16 cellular contexts compared by ENCODE assay signal in the genomic region with DNA sequence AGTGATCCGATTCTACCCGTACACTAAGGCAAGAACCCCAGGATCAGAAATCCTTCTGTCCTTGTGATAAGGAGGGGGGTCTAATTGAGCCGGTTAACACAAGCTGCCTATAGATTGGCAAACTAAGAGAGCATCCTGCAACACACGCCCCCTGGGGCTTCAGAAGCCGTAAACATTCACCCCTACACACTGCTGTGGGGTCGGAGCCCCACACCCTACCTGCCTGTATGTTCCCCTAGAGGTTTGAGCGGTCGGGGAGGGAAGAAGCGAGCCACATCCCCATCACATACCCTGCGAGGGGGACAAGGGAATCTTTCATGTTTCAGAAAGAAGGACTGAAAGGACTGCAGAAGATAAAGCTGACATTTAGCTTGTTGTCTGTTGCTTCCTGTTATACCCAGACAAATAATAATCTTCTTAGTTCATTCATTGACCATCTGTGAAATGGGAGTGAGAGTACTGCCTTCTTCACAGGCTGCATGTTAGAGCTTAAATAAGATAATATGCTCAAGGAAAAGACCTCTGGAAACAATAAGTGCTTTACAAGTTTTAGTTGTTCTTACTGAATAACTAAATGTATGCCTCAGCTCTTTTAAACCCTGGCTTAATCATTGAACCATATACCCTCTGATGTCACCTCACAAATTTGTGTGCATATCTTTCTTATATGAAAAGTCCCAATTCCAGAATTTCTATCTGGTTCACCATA.
DNase-seq lines count a peak whose midpoint lies in the region; ATAC-seq and TF ChIP-seq lines count a peak whose summit lies in the region.
"Had no signal": no experiment of that assay in that cellular context is flagged by ENCODE, and none has a peak within 500 bp of the region (broad histone marks: within the 10 kb centered on the region; RNA-seq: fewer than 3 reads in every experiment).

No MANE protein-coding gene starts in this region.

- no peak for TF ChIP-seq CTCF in progenitor cell of endocrine pancreas (IDR thresholded peaks at IDR 0.05; ENCODE audit: unreplicated experiment)

- no peaks in the 10 kb centered on the region for H3K9me3 ChIP-seq in T-helper 17 cell (ENCODE audit: control insufficient read depth, low read length, poor library complexity, severe bottlenecking)
- H3K9me3 ChIP-seq: heart right ventricle, psoas muscle had no signal

- ATAC-seq in GM18870 (IDR thresholded peaks at IDR 0.05; ENCODE audit: unreplicated experiment) (peak; percentile 21), HG02588 (IDR thresholded peaks at IDR 0.05; ENCODE audit: unreplicated experiment) (peak; percentile 23), T-helper 17 cell (no peak), T-cell (replicated peaks in 1 of 4) (no peak)
- ATAC-seq: activated T-cell treated with anti-CD3 and anti-CD28 coated beads, Interleukin-2, amount 50 U/mL, for 4 hours; heart right ventricle; left cardiac atrium; Right ventricle myocardium inferior had no signal

- no peak overlapping the region for H3K4me3 Mint-ChIP-seq in T-helper 17 cell
- no peak overlapping the region for H3K4me3 Mint-ChIP-seq in progenitor cell of endocrine pancreas (ENCODE audit: low read depth)
- H3K4me3 Mint-ChIP-seq in T-cell, result peak overlapping the region in 1 of 3 donors; percentile 45

- POLR2A ChIA-PET in T-cell (lab: Charles Lee), result no interaction called here

- H3K4me1 Mint-ChIP-seq in T-helper 17 cell, result peaks cover 15% of the 10 kb centered on the region
- H3K4me1 Mint-ChIP-seq in progenitor cell of endocrine pancreas (ENCODE audit: low read depth), result peaks cover 26% of the 10 kb centered on the region
- H3K4me1 Mint-ChIP-seq in T-cell, result peaks cover 11 to 24% (median 17%) of the 10 kb centered on the region in 3 donors

- CTCF ChIA-PET in T-cell (lab: Charles Lee), result interaction anchor here in 1 of 2 donors (1.5 kb wide), 1 partner anchor 14 kb away, joined by 3 read pairs; no protein-coding TSS in a partner anchor

- peaks cover 5% of the 10 kb centered on the region for H3K27me3 Mint-ChIP-seq in T-helper 17 cell
- H3K27me3 Mint-ChIP-seq in progenitor cell of endocrine pancreas, result peaks cover 3% of the 10 kb centered on the region
- H3K27me3 Mint-ChIP-seq in T-cell, result no peaks in the 10 kb centered on the region
- H3K27me3 Mint-ChIP-seq: CD4-positive, CD25-positive, alpha-beta regulatory T cell had no signal

- H3K36me3 Mint-ChIP-seq in T-helper 17 cell (ENCODE audit: low read depth) (no peaks in the 10 kb centered on the region), progenitor cell of endocrine pancreas (ENCODE audit: insufficient read depth) (peaks cover 2% of the 10 kb centered on the region), T-cell (no peaks in the 10 kb centered on the region)
- H3K36me3 Mint-ChIP-seq: CD4-positive, CD25-positive, alpha-beta regulatory T cell had no signal

- no peak for DNase-seq in T-helper 17 cell
- no peak for DNase-seq in progenitor cell of endocrine pancreas (ENCODE audit: low spot score, unreplicated experiment)
- no peak for DNase-seq in NCI-H146 treated with DMSO at 0.1 percent for 48 hours (lab: John Stamatoyannopoulos, UW; ENCODE audit: unreplicated experiment)
- DNase-seq in NCI-H526 treated with DMSO at 0.1 percent for 48 hours (lab: John Stamatoyannopoulos, UW), result no peak
- DNase-seq in T-cell, result no peak
- DNase-seq: activated CD4-positive, alpha-beta T cell treated with anti-CD3 and anti-CD28 coated beads for 4 hours; activated T-cell treated with anti-CD3 and anti-CD28 coated beads, Interleukin-2, amount 50 U/mL, for 4 hours; amniotic stem cell; CD4-positive, CD25-positive, alpha-beta regulatory T cell; heart right ventricle; left cardiac atrium; psoas muscle; stimulated activated CD4-positive, alpha-beta T cell treated with anti-CD3 and anti-CD28 coated beads, Interleukin-15, amount 100 ng/mL, for 24 hours had no signal

- H3K27ac Mint-ChIP-seq in T-helper 17 cell (peak overlapping the region; percentile 54), progenitor cell of endocrine pancreas (peak overlapping the region; percentile 94), T-cell (no peak overlapping the region)

- H3K9me3 Mint-ChIP-seq in progenitor cell of endocrine pancreas (ENCODE audit: low read depth) (peaks cover 8% of the 10 kb centered on the region), T-cell (no peaks in the 10 kb centered on the region)
- H3K9me3 Mint-ChIP-seq: activated T-cell treated with anti-CD3 and anti-CD28 coated beads, Interleukin-2, amount 50 U/mL, for 4 hours had no signal

Comparison
In these comparisons a context has a peak if more than half of its experiments do, and no peak if none do; other contexts are left out.
1. ATAC-seq: peak in GM18870 (single experiment) and HG02588 (single experiment); none in T-helper 17 cell (single experiment) and T-cell (0 of 4).
2. H3K27ac Mint-ChIP-seq: peak in T-helper 17 cell (single experiment) and progenitor cell of endocrine pancreas (single experiment); none in T-cell (0 of 2).